Comparison of ENCODE assay signal across 22 cellular contexts in genomic region chr6:14513726-14514125, GRCh38.
"Had no signal": no experiment of that assay in that cellular context is flagged by ENCODE, and none has a peak within 500 bp of the region (broad histone marks: within the 10 kb centered on the region; RNA-seq: fewer than 3 reads in every experiment).

No MANE protein-coding gene starts in this region.

- FAIRE-seq: endometrium, islet of Langerhans had no signal

- H3K4me1 ChIP-seq: gastrocnemius medialis, stomach, transverse colon had no signal

- H3K4me1 Mint-ChIP-seq: natural killer cell had no signal

- H3K4me3 Mint-ChIP-seq: natural killer cell, neural crest cell had no signal

- H3K36me3 ChIP-seq: gastrocnemius medialis, heart right ventricle, ovary, right atrium auricular region, sigmoid colon, stomach, thoracic aorta, transverse colon had no signal

- H3K27ac Mint-ChIP-seq: natural killer cell had no signal

- H3K27me3 ChIP-seq: gastrocnemius medialis, heart right ventricle, ovary, right atrium auricular region, sigmoid colon, stomach, transverse colon had no signal

- H3K36me3 Mint-ChIP-seq: natural killer cell had no signal

- H3K9me3 Mint-ChIP-seq: natural killer cell, neural crest cell had no signal

- DNase-seq: effector memory CD4-positive, alpha-beta T cell; gastrocnemius medialis; heart right ventricle; hypothalamus; kidney glomerular epithelial cell; mucosa of descending colon; natural killer cell; nucleus accumbens; ovary; sigmoid colon; stimulated activated CD4-positive, alpha-beta T cell treated with anti-CD3 and anti-CD28 coated beads, Interleukin-12 subunit alpha, Interleukin-12 subunit beta, amount 100 ng/mL, for 4 hours; stimulated activated naive CD4-positive, alpha-beta T cell; stomach; substantia nigra; transverse colon had no signal

- H3K9me3 ChIP-seq: gastrocnemius medialis, heart right ventricle, mucosa of descending colon, ovary, right atrium auricular region, sigmoid colon, stomach, thoracic aorta, transverse colon had no signal

- H3K27ac ChIP-seq: gastrocnemius medialis, heart right ventricle, ovary, right atrium auricular region, sigmoid colon, skin epidermis, stomach, thoracic aorta, transverse colon had no signal

- ATAC-seq: esophagus mucosa, gastrocnemius medialis, heart right ventricle, mucosa of descending colon, natural killer cell had no signal

- H3K4me3 ChIP-seq: gastrocnemius medialis, heart right ventricle, mucosa of descending colon, ovary, right atrium auricular region, sigmoid colon, skin epidermis, stomach, thoracic aorta, transverse colon had no signal
